16 cellular contexts compared by ENCODE assay signal in the genomic region with DNA sequence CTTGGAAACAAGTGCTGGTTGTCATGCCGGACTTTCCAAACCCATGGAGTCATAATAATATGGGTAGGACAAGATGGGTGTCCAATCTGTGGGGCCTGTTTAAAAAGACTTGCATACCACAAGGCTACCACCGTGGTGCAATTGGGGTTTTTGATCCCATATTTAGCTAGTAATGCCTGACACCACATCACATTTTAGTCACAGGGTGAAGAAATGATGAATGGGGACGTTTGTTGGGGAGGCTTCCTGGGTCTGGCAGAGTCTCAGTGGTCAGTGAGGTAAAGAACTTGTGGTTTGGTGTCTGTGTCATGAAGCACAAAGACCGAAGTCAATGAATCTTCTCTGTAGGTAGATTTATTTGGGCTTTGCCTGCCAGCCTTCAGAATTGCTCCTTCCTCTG. TPM values are rescaled to one million over a fixed set of nuclear protein-coding genes. Genes with fewer than 3 reads are reported as not detected.
DNase-seq lines count a peak whose midpoint lies in the region; ATAC-seq lines count a peak whose summit lies in the region.
"Had no signal": no experiment of that assay in that cellular context is flagged by ENCODE, and none has a peak within 500 bp of the region (broad histone marks: within the 10 kb centered on the region; RNA-seq: fewer than 3 reads in every experiment).

No MANE protein-coding gene starts in this region.

- 95 to 100% methylated on average over 1 to 2 of the region's 4 CpGs for WGBS in mesodermal cell (ENCODE audit: insufficient coverage in 2 of 2), 2 experiments

- no peaks in the 10 kb centered on the region for H3K36me3 ChIP-seq in mesodermal cell (ENCODE audit: control insufficient read depth, insufficient read depth, low read length)
- H3K36me3 ChIP-seq: thoracic aorta had no signal

- no peak overlapping the region for H3K4me3 ChIP-seq in mesodermal cell (ENCODE audit: extremely low read depth, insufficient read depth, low read length, poor library complexity, severe bottlenecking)
- H3K4me3 ChIP-seq: dorsolateral prefrontal cortex, SK-N-MC, thoracic aorta had no signal

- ATAC-seq in GM18867 (IDR thresholded peaks at IDR 0.05; ENCODE audit: unreplicated experiment) (peak; percentile 65), HG02763 (IDR thresholded peaks at IDR 0.05; ENCODE audit: unreplicated experiment) (peak; percentile 48), HG03097 (IDR thresholded peaks at IDR 0.05; ENCODE audit: low FRiP score, unreplicated experiment) (no peak), HG03175 (IDR thresholded peaks at IDR 0.05; ENCODE audit: unreplicated experiment) (no peak)
- ATAC-seq: HCT116 had no signal

- H3K27me3 Mint-ChIP-seq in activated naive CD8-positive, alpha-beta T cell treated with anti-CD3 and anti-CD28 coated beads for 36 hours, result peaks cover 25% of the 10 kb centered on the region

- H3K36me3 Mint-ChIP-seq in activated naive CD8-positive, alpha-beta T cell treated with anti-CD3 and anti-CD28 coated beads for 36 hours, result no peaks in the 10 kb centered on the region

- no peak overlapping the region for H3K4me3 Mint-ChIP-seq in activated naive CD8-positive, alpha-beta T cell treated with anti-CD3 and anti-CD28 coated beads for 36 hours

- H3K4me1 Mint-ChIP-seq in activated naive CD8-positive, alpha-beta T cell treated with anti-CD3 and anti-CD28 coated beads for 36 hours, result no peaks in the 10 kb centered on the region

- no peaks in the 10 kb centered on the region for H3K9me3 Mint-ChIP-seq in activated naive CD8-positive, alpha-beta T cell treated with anti-CD3 and anti-CD28 coated beads for 36 hours

- H3K27ac Mint-ChIP-seq in activated naive CD8-positive, alpha-beta T cell treated with anti-CD3 and anti-CD28 coated beads for 36 hours, result no peak overlapping the region

- no peaks in the 10 kb centered on the region for H3K9me3 ChIP-seq in mesodermal cell (ENCODE audit: control insufficient read depth, low read length)
- H3K9me3 ChIP-seq: thoracic aorta had no signal

- peak overlapping the region; percentile 25 for H3K27ac ChIP-seq in mesodermal cell (ENCODE audit: low read depth, low read length, severe bottlenecking)
- H3K27ac ChIP-seq: dorsolateral prefrontal cortex, SK-N-MC, thoracic aorta had no signal

- peak; percentile 71 for DNase-seq in MV-4-11 (lab: John Stamatoyannopoulos, UW)
- DNase-seq in activated naive CD8-positive, alpha-beta T cell treated with anti-CD3 and anti-CD28 coated beads for 36 hours, result no peak
- DNase-seq in islet precursor cell, result no peak
- DNase-seq: activated CD4-positive, alpha-beta T cell treated with anti-CD3 and anti-CD28 coated beads for 4 hours; activated naive CD4-positive, alpha-beta T cell treated with anti-CD3 and anti-CD28 coated beads, Interleukin-2, amount 50 U/mL, for 16 hours; dorsolateral prefrontal cortex; KG1; NCI-H446 had no signal

- H3K4me1 ChIP-seq in mesodermal cell (ENCODE audit: control insufficient read depth, insufficient read depth, low read length, poor library complexity, severe bottlenecking), result peaks cover 35% of the 10 kb centered on the region

RNA-seq across cellular contexts. Expression of a gene that starts 31.0 kb away (rescaled TPM):
- polyA plus RNA-seq in mesodermal cell (2013, experiment 1 of 2), result 55.0 TPM
- 45.4 TPM for polyA plus RNA-seq in mesodermal cell (2013, experiment 2 of 2)
- not detected for total RNA-seq in activated naive CD8-positive, alpha-beta T cell treated with anti-CD3 and anti-CD28 coated beads for 36 hours

Comparison
In these comparisons a context has a peak if more than half of its experiments do, and no peak if none do; other contexts are left out.
1. ATAC-seq: peak in GM18867 (single experiment) and HG02763 (single experiment); none in HG03097 (single experiment) and HG03175 (single experiment).